ENCODE assay signal across 8 cellular contexts in the genomic region with DNA sequence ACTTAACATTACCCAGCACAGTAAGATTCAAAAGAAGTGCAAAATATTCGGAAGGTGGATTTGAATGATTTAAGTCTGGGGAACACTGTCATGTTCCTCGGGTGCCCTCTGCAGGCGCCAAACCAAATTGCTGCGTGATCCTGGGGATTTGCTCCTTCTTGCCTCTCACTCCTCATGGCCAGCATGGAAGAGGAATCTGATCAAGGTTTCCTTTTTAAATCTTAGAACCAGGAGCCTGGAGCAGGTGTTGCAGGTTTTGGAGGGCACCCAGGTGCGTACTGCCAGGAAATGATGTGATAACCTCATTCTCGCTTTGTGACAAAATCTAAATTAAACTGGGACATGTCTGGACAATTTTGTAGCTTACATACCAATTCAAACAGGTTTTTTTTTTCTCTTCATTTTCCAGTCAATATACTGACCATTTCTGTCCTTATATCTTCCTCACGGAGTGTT. TPM values are rescaled to one million over a fixed set of nuclear protein-coding genes. Genes with fewer than 3 reads are reported as not detected.
DNase-seq lines count a peak whose midpoint lies in the region; ATAC-seq and TF ChIP-seq lines count a peak whose summit lies in the region.

No MANE protein-coding gene starts in this region.

- no peaks in the 10 kb centered on the region for H3K9me3 ChIP-seq in NT2/D1 (ENCODE audit: insufficient read depth, low read length)

- no peaks in the 10 kb centered on the region for H3K4me1 Mint-ChIP-seq in endothelial cell (ENCODE audit: unreplicated experiment)

- no peak overlapping the region for H3K4me3 ChIP-seq in NT2/D1 (ENCODE audit: insufficient read length, low read depth)

- no peaks in the 10 kb centered on the region for H3K27me3 ChIP-seq in NT2/D1 (ENCODE audit: insufficient read depth, insufficient read length)

- ATAC-seq in HG03571 (IDR thresholded peaks at IDR 0.05; ENCODE audit: unreplicated experiment) (peak; percentile 66), HG02763 (IDR thresholded peaks at IDR 0.05; ENCODE audit: unreplicated experiment) (no peak)

- DNase-seq in GM04504 (ENCODE audit: low read depth) (peak; percentile 35), NT2/D1 (ENCODE audit: low read depth, low spot score) (peak; percentile 80), endothelial cell (ENCODE audit: low spot score) (peak; percentile 78), middle frontal gyrus (ENCODE audit: extremely low spot score, low spot score) (peak; percentile 81)
- peak in 2 of 3 experiments; percentile 32 to 45 for DNase-seq in activated CD8-positive, alpha-beta memory T cell treated with anti-CD3 and anti-CD28 coated beads for 48 hours (ENCODE audit: low read depth in 2 of 3, low spot score in 2 of 3)
- DNase-seq in stimulated activated CD8-positive, alpha-beta memory T cell treated with anti-CD3 and anti-CD28 coated beads, Interleukin-7, amount 100 ng/mL, for 1 hour (ENCODE audit: low read depth in 2 of 2): peak; percentile 42 to 48

- no peaks in the 10 kb centered on the region for H3K36me3 ChIP-seq in NT2/D1 (ENCODE audit: insufficient read depth, insufficient read length, low read length)

- no peak overlapping the region for H3K27ac Mint-ChIP-seq in endothelial cell (ENCODE audit: unreplicated experiment)

- no peaks in the 10 kb centered on the region for H3K4me1 ChIP-seq in NT2/D1 (ENCODE audit: insufficient read depth, insufficient read length)

- H3K9ac ChIP-seq in NT2/D1 (ENCODE audit: insufficient read length, low read depth): no peak overlapping the region

- H3K4me3 Mint-ChIP-seq in endothelial cell (ENCODE audit: unreplicated experiment): no peak overlapping the region

- H3K9me3 Mint-ChIP-seq in endothelial cell (ENCODE audit: unreplicated experiment): no peaks in the 10 kb centered on the region

- no peaks in the 10 kb centered on the region for H3K36me3 Mint-ChIP-seq in endothelial cell (ENCODE audit: low read depth, unreplicated experiment)

- peaks cover 1% of the 10 kb centered on the region for H3K27me3 Mint-ChIP-seq in endothelial cell (ENCODE audit: unreplicated experiment)

- peak; percentile 72 for TF ChIP-seq CTCF in endothelial cell (IDR thresholded peaks at IDR 0.05; ENCODE audit: unreplicated experiment)

RNA-seq across cellular contexts. Expression of gene PFDN4, which starts 8.1 kb away (rescaled TPM):
- 43.7 TPM for total RNA-seq in endothelial cell (ENCODE audit: unreplicated experiment)

RNA-seq across cellular contexts. Expression of gene CYP24A1, which starts 26.0 kb away (rescaled TPM):
- not detected for total RNA-seq in endothelial cell (ENCODE audit: unreplicated experiment)
